In the genomic region with DNA sequence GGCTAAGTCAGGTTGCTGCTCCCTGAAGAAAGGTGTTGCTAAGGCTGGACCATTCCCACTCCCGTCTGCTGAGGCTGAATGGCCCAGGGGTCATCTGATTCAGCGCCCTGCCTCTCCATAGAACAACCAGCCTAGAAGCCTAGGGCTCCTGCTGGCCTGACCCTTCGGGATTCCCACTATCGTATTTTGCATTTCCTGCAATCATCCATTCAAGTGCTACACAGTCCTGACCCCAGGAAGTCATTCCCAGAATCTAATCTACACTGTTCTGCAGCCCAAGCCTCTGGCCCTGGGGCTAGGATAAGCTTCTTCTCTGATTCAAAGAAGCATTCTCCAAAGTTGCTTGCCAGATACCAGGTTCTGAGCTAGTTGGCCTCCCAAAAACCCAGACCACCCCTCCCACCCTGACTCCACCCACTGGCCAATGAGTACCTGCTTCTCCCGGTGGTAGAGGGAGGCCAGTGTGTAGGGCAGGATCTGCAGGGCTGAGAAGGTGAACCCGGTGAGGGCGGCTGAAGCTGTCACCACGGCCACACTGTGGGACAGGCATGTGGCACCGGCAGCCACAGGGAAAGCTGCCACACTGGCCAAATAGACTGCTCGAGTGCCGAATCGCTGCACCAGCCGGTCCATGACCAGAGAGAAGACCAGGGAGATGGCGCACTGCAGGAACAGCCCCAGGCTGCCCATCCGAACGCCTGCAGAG, we compare ENCODE assay signal across 1 cellular context.
TF ChIP-seq lines count a peak whose summit lies in the region.

No MANE protein-coding gene starts in this region.

TF ChIP-seq in SK-N-SH, 30 proteins besides CTCF, POLR2A, EP300 and RAD21 (continued from another document):
- TF ChIP-seq ZBTB33 (IDR thresholded peaks at IDR 0.05; ENCODE audit: borderline replicate concordance, low read depth) = no peak
- TF ChIP-seq FOSL2 (IDR thresholded peaks at IDR 0.05; ENCODE audit: borderline replicate concordance, low read depth) = no peak
- no peak for TF ChIP-seq CHD2 (IDR thresholded peaks at IDR 0.05; ENCODE audit: low read length, partially characterized antibody)
- TF ChIP-seq EZH2phosphoT487 (IDR thresholded peaks at IDR 0.05; ENCODE audit: borderline replicate concordance, low read depth) = no peak
- TF ChIP-seq POLR2AphosphoS5 (IDR thresholded peaks at IDR 0.05; ENCODE audit: low read depth, low read length) = no peak
